In the genomic region with DNA sequence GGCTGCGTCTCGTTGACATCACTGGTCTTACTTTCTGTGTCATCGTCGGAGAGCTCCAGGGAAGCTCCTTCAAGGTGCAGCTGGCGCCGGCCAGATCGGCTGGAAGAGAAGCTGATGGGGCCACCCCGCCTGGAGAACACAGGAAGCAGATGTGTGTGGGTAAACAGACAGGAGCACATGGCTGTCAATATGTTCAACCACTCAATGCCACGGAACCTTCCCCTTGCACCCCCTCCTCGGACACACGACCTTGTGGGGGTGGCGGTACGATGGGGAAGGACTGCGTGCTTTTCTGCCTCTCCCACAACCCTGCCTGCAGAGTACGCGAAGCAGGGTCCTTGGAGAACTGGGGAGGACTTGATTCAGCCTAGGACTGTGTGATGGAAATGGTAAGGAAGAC, we compare ENCODE assay signal across 20 cellular contexts.
"Had no signal": no experiment of that assay in that cellular context is flagged by ENCODE, and none has a peak within 500 bp of the region (broad histone marks: within the 10 kb centered on the region; RNA-seq: fewer than 3 reads in every experiment).

No MANE protein-coding gene starts in this region.

- H3K27me3 ChIP-seq: ascending aorta, breast epithelium had no signal

- H3K27ac Mint-ChIP-seq: activated CD8-positive, alpha-beta T cell treated with anti-CD3 and anti-CD28 coated beads for 36 hours; activated T-cell treated with anti-CD3 and anti-CD28 coated beads, Interleukin-2, amount 50 U/mL, for 72 hours; stimulated activated naive B cell treated with anti-CD40 and anti-IgM and Interleukin-4, amounts not matched to agents 10 μg/mL and 1 μg/mL and 100 μg/mL, for 72 hours; T-helper 2 cell treated with Interferon-gamma antibody and Interleukin-4, amounts not matched to agents 5 μg/mL and 100 μg/mL, for 36 hours had no signal

- ATAC-seq: activated CD8-positive, alpha-beta T cell treated with anti-CD3 and anti-CD28 coated beads for 36 hours; activated T-cell treated with anti-CD3 and anti-CD28 coated beads, Interleukin-2, amount 50 U/mL, for 72 hours; foreskin keratinocyte; lower lobe of right lung; naive thymus-derived CD8-positive, alpha-beta T cell; sciatic nerve; stimulated activated naive B cell treated with anti-CD40 and anti-IgM and Interleukin-4, amounts not matched to agents 10 μg/mL and 1 μg/mL and 100 μg/mL, for 72 hours had no signal

- FAIRE-seq: TTC549 had no signal

- H3K4me3 Mint-ChIP-seq: activated CD8-positive, alpha-beta T cell treated with anti-CD3 and anti-CD28 coated beads for 36 hours; activated T-cell treated with anti-CD3 and anti-CD28 coated beads, Interleukin-2, amount 50 U/mL, for 72 hours; stimulated activated naive B cell treated with anti-CD40 and anti-IgM and Interleukin-4, amounts not matched to agents 10 μg/mL and 1 μg/mL and 100 μg/mL, for 72 hours; T-helper 2 cell treated with Interferon-gamma antibody and Interleukin-4, amounts not matched to agents 5 μg/mL and 100 μg/mL, for 36 hours had no signal

- H3K27ac ChIP-seq: breast epithelium, foreskin keratinocyte, lower lobe of right lung, parathyroid adenoma had no signal

- H3K79me2 ChIP-seq: parathyroid adenoma had no signal

- H3K4me1 Mint-ChIP-seq: stimulated activated naive B cell treated with anti-CD40 and anti-IgM and Interleukin-4, amounts not matched to agents 10 μg/mL and 1 μg/mL and 100 μg/mL, for 72 hours had no signal

- H3K9me3 Mint-ChIP-seq: activated CD8-positive, alpha-beta T cell treated with anti-CD3 and anti-CD28 coated beads for 36 hours; activated T-cell treated with anti-CD3 and anti-CD28 coated beads, Interleukin-2, amount 50 U/mL, for 72 hours; naive thymus-derived CD8-positive, alpha-beta T cell; stimulated activated naive B cell treated with anti-CD40 and anti-IgM and Interleukin-4, amounts not matched to agents 10 μg/mL and 1 μg/mL and 100 μg/mL, for 72 hours; T-helper 2 cell treated with Interferon-gamma antibody and Interleukin-4, amounts not matched to agents 5 μg/mL and 100 μg/mL, for 36 hours had no signal

- DNase-seq: activated CD8-positive, alpha-beta memory T cell treated with anti-CD3 and anti-CD28 coated beads, Interleukin-2, amount 50 U/mL, for 4 hours; activated CD8-positive, alpha-beta T cell treated with anti-CD3 and anti-CD28 coated beads for 36 hours; activated effector memory CD4-positive, alpha-beta T cell treated with anti-CD3 and anti-CD28 coated beads, Interleukin-2, amount 50 U/mL, for 16 hours; activated naive CD4-positive, alpha-beta T cell treated with anti-CD3 and anti-CD28 coated beads, Interleukin-2, amount 50 U/mL, for 16 hours; activated T-cell treated with anti-CD3 and anti-CD28 coated beads, Interleukin-2, amount 50 U/mL, for 72 hours; dermis blood vessel endothelial cell; foreskin keratinocyte; hypothalamus; lower lobe of right lung; stimulated activated CD4-positive, alpha-beta T cell treated with anti-CD3 and anti-CD28 coated beads, Interleukin-4, amount 100 ng/mL, for 24 hours; stimulated activated naive B cell treated with anti-CD40 and anti-IgM and Interleukin-4, amounts not matched to agents 10 μg/mL and 1 μg/mL and 100 μg/mL, for 72 hours; SW 1271 had no signal

- H3K9ac ChIP-seq: parathyroid adenoma had no signal

- H3K27me3 Mint-ChIP-seq: activated CD8-positive, alpha-beta T cell treated with anti-CD3 and anti-CD28 coated beads for 36 hours; naive thymus-derived CD8-positive, alpha-beta T cell; stimulated activated naive B cell treated with anti-CD40 and anti-IgM and Interleukin-4, amounts not matched to agents 10 μg/mL and 1 μg/mL and 100 μg/mL, for 72 hours had no signal

- H3K9me3 ChIP-seq: ascending aorta, breast epithelium, lower lobe of right lung, thoracic aorta had no signal

- H3K4me1 ChIP-seq: foreskin keratinocyte had no signal

- H3K4me3 ChIP-seq: ascending aorta, breast epithelium, lower lobe of right lung, thoracic aorta had no signal

- H2AFZ ChIP-seq: parathyroid adenoma had no signal
